8 cellular contexts compared by ENCODE assay signal in genomic region chr1:179083031-179083345, GRCh38.
DNase-seq lines count a peak whose midpoint lies in the region; ATAC-seq and TF ChIP-seq lines count a peak whose summit lies in the region.

No MANE protein-coding gene starts in this region.

- H3K4me3 ChIP-seq in SK-N-MC: peak overlapping the region; percentile 90
- H3K4me3 ChIP-seq in parathyroid adenoma (ENCODE audit: low read depth, low read length): peak overlapping the region; percentile 69

- peak overlapping the region; percentile 82 for H3K4me2 ChIP-seq in parathyroid adenoma (ENCODE audit: low read length)

- peak overlapping the region; percentile 79 for H3K9ac ChIP-seq in SK-N-MC (ENCODE audit: insufficient read length)
- no peak overlapping the region for H3K9ac ChIP-seq in parathyroid adenoma

- H3K27me3 ChIP-seq in parathyroid adenoma (ENCODE audit: control insufficient read depth, insufficient read depth, low read length): no peaks in the 10 kb centered on the region

- H3K79me2 ChIP-seq in parathyroid adenoma: peaks cover 5% of the 10 kb centered on the region

- peak overlapping the region; percentile 92 for H2AFZ ChIP-seq in parathyroid adenoma

- no peaks in the 10 kb centered on the region for H3K9me3 ChIP-seq in SK-N-MC (ENCODE audit: low read depth, low read length)
- H3K9me3 ChIP-seq in parathyroid adenoma (ENCODE audit: control insufficient read depth, low read length): no peaks in the 10 kb centered on the region

- no peaks in the 10 kb centered on the region for H3K4me1 ChIP-seq in parathyroid adenoma

- no peak for ATAC-seq in HG02938 (IDR thresholded peaks at IDR 0.05; ENCODE audit: unreplicated experiment)
- ATAC-seq in HG02678 (IDR thresholded peaks at IDR 0.05; ENCODE audit: unreplicated experiment): no peak

- no peak for TF ChIP-seq CTCF in parathyroid adenoma (IDR thresholded peaks at IDR 0.05)

- peak; percentile 7 for DNase-seq in activated T-cell treated with anti-CD3 and anti-CD28 coated beads for 1 hour (ENCODE audit: low read depth)
- no peak for DNase-seq in activated T-cell treated with anti-CD3 and anti-CD28 coated beads, Interleukin-2, amount 50 U/mL, for 48 hours
- DNase-seq in SK-N-MC (ENCODE audit: low read depth, low spot score): no peak
- no peak for DNase-seq in epithelial cell of prostate (ENCODE audit: low read depth, low spot score)
- no peak for DNase-seq in NCI-H1092 (lab: John Stamatoyannopoulos, UW)

- H3K27ac ChIP-seq in SK-N-MC (no peak overlapping the region), epithelial cell of prostate (peak overlapping the region; percentile 70), parathyroid adenoma (no peak overlapping the region)

- H3K36me3 ChIP-seq in SK-N-MC (ENCODE audit: insufficient read depth, low read length) (no peaks in the 10 kb centered on the region), parathyroid adenoma (ENCODE audit: control insufficient read depth, insufficient read depth, low read length) (no peaks in the 10 kb centered on the region)
